In the genomic region with DNA sequence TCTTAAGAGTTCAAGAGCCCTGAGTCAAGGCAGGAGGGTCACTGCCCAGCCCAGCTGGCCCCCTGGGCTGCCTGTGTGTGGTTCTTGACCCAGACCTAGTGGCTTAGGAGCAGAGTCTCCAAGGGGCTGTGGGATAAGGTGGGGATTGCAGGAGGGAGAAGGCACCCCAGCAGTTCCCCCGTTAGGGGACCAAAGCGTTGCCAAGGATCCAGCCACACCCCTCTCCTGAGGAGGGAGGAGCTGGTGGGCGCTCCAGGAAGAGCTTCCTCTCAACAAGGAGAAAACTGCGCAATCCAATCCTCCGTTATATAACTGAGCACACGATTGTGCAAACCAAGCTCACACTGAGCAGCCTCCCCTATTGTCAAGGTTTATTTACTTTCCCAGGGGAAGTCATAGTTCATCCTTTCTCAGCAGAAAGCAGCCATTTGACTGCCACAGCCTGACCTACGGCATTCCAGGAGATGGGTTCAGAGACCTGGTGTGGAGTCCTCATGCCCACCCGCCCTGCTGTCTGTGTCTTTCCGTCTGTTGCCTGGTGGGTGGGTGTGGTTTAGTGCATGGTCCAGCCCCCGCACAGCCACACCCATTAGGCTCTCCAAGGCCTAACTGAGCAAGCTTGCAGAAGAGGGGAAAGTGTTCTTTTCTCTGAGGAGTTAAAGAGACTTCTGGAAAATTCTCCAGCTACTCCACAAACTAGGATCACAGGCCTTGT, we compare ENCODE assay signal across 2 cellular contexts.
TF ChIP-seq lines count a peak whose summit lies in the region.

No MANE protein-coding gene starts in this region.

TF ChIP-seq in K562, 482 proteins besides CTCF, POLR2A, EP300 and RAD21 (continues in another document):
- TF ChIP-seq, protein P1, sequence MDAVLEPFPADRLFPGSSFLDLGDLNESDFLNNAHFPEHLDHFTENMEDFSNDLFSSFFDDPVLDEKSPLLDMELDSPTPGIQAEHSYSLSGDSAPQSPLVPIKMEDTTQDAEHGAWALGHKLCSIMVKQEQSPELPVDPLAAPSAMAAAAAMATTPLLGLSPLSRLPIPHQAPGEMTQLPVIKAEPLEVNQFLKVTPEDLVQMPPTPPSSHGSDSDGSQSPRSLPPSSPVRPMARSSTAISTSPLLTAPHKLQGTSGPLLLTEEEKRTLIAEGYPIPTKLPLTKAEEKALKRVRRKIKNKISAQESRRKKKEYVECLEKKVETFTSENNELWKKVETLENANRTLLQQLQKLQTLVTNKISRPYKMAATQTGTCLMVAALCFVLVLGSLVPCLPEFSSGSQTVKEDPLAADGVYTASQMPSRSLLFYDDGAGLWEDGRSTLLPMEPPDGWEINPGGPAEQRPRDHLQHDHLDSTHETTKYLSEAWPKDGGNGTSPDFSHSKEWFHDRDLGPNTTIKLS (IDR thresholded peaks at IDR 0.05; ENCODE audit: borderline replicate concordance, low read depth) = no peak
- TF ChIP-seq KDM1A (IDR thresholded peaks at IDR 0.05) (no peak), CEBPB (tag; IDR thresholded peaks at IDR 0.05) (peak; percentile 98), FOXA3 (CRISPR knock-in tag; conservative IDR thresholded peaks at IDR 0.05 in 1 of 2, IDR thresholded peaks at IDR 0.05 in 1 of 2) (no peak), NRF1 (conservative IDR thresholded peaks at IDR 0.05 in 1 of 2, IDR thresholded peaks at IDR 0.05 in 1 of 2) (peak; percentile 53 to 63; a peak in 3 of 4 replicates), ZNF3 (CRISPR knock-in tag; IDR thresholded peaks at IDR 0.05) (no peak), RBFOX2 (IDR thresholded peaks at IDR 0.05; ENCODE audit: low read depth, low read length) (peak; percentile 36; the same call in 1 of the 2 replicates), POLR2G (IDR thresholded peaks at IDR 0.05; ENCODE audit: low read depth, low read length) (0 out of 2 replicates have a peak, but pooled peaks have one; percentile 23), KLF1 (tag; IDR thresholded peaks at IDR 0.05) (0 out of 2 replicates have a peak, but pooled peaks have one; percentile 55), YY1 (IDR thresholded peaks at IDR 0.05; ENCODE audit: borderline replicate concordance in 1 of 3, control insufficient read depth in 1 of 3, extremely low read depth in 1 of 3, insufficient read depth in 3 of 3, insufficient read length in 1 of 3, insufficient replicate concordance in 2 of 3, low read depth in 1 of 3, low read length in 2 of 3) (peak in 1 of 3 experiments; percentile 43)
- TF ChIP-seq, protein P2, sequence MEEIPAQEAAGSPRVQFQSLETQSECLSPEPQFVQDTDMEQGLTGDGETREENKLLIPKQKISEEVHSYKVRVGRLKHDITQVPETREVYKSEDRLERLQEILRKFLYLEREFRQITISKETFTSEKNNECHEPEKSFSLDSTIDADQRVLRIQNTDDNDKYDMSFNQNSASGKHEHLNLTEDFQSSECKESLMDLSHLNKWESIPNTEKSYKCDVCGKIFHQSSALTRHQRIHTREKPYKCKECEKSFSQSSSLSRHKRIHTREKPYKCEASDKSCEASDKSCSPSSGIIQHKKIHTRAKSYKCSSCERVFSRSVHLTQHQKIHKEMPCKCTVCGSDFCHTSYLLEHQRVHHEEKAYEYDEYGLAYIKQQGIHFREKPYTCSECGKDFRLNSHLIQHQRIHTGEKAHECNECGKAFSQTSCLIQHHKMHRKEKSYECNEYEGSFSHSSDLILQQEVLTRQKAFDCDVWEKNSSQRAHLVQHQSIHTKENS (CRISPR knock-in tag; IDR thresholded peaks at IDR 0.05) = no peak
- TF ChIP-seq, protein P3, sequence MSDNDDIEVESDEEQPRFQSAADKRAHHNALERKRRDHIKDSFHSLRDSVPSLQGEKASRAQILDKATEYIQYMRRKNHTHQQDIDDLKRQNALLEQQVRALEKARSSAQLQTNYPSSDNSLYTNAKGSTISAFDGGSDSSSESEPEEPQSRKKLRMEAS (CRISPR knock-in tag; IDR thresholded peaks at IDR 0.05) = peak; percentile 57
- TF ChIP-seq, protein P4, sequence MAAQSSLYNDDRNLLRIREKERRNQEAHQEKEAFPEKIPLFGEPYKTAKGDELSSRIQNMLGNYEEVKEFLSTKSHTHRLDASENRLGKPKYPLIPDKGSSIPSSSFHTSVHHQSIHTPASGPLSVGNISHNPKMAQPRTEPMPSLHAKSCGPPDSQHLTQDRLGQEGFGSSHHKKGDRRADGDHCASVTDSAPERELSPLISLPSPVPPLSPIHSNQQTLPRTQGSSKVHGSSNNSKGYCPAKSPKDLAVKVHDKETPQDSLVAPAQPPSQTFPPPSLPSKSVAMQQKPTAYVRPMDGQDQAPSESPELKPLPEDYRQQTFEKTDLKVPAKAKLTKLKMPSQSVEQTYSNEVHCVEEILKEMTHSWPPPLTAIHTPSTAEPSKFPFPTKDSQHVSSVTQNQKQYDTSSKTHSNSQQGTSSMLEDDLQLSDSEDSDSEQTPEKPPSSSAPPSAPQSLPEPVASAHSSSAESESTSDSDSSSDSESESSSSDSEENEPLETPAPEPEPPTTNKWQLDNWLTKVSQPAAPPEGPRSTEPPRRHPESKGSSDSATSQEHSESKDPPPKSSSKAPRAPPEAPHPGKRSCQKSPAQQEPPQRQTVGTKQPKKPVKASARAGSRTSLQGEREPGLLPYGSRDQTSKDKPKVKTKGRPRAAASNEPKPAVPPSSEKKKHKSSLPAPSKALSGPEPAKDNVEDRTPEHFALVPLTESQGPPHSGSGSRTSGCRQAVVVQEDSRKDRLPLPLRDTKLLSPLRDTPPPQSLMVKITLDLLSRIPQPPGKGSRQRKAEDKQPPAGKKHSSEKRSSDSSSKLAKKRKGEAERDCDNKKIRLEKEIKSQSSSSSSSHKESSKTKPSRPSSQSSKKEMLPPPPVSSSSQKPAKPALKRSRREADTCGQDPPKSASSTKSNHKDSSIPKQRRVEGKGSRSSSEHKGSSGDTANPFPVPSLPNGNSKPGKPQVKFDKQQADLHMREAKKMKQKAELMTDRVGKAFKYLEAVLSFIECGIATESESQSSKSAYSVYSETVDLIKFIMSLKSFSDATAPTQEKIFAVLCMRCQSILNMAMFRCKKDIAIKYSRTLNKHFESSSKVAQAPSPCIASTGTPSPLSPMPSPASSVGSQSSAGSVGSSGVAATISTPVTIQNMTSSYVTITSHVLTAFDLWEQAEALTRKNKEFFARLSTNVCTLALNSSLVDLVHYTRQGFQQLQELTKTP (IDR thresholded peaks at IDR 0.05; ENCODE audit: low read depth in 1 of 2, partially characterized antibody in 2 of 2) = no peak

TF ChIP-seq in liver, 16 proteins besides CTCF, POLR2A, EP300 and RAD21 (continued from another document):
- TF ChIP-seq, protein P5, sequence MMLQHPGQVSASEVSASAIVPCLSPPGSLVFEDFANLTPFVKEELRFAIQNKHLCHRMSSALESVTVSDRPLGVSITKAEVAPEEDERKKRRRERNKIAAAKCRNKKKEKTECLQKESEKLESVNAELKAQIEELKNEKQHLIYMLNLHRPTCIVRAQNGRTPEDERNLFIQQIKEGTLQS (IDR thresholded peaks at IDR 0.05) = peak; percentile 47
- peak; percentile 99 for TF ChIP-seq RXRA (IDR thresholded peaks at IDR 0.05)
- peak; percentile 81 to 89 for TF ChIP-seq JUND (IDR thresholded peaks at IDR 0.05)
- peak; percentile 96 for TF ChIP-seq FOXA2 (IDR thresholded peaks at IDR 0.05)
- TF ChIP-seq, protein P6, sequence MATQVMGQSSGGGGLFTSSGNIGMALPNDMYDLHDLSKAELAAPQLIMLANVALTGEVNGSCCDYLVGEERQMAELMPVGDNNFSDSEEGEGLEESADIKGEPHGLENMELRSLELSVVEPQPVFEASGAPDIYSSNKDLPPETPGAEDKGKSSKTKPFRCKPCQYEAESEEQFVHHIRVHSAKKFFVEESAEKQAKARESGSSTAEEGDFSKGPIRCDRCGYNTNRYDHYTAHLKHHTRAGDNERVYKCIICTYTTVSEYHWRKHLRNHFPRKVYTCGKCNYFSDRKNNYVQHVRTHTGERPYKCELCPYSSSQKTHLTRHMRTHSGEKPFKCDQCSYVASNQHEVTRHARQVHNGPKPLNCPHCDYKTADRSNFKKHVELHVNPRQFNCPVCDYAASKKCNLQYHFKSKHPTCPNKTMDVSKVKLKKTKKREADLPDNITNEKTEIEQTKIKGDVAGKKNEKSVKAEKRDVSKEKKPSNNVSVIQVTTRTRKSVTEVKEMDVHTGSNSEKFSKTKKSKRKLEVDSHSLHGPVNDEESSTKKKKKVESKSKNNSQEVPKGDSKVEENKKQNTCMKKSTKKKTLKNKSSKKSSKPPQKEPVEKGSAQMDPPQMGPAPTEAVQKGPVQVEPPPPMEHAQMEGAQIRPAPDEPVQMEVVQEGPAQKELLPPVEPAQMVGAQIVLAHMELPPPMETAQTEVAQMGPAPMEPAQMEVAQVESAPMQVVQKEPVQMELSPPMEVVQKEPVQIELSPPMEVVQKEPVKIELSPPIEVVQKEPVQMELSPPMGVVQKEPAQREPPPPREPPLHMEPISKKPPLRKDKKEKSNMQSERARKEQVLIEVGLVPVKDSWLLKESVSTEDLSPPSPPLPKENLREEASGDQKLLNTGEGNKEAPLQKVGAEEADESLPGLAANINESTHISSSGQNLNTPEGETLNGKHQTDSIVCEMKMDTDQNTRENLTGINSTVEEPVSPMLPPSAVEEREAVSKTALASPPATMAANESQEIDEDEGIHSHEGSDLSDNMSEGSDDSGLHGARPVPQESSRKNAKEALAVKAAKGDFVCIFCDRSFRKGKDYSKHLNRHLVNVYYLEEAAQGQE (IDR thresholded peaks at IDR 0.05) = peak; percentile 74
- peak; percentile 96 for TF ChIP-seq SP1 (IDR thresholded peaks at IDR 0.05)
- TF ChIP-seq HNF4A (conservative IDR thresholded peaks at IDR 0.05) = peak; percentile 90 to 95
- TF ChIP-seq, protein P7, sequence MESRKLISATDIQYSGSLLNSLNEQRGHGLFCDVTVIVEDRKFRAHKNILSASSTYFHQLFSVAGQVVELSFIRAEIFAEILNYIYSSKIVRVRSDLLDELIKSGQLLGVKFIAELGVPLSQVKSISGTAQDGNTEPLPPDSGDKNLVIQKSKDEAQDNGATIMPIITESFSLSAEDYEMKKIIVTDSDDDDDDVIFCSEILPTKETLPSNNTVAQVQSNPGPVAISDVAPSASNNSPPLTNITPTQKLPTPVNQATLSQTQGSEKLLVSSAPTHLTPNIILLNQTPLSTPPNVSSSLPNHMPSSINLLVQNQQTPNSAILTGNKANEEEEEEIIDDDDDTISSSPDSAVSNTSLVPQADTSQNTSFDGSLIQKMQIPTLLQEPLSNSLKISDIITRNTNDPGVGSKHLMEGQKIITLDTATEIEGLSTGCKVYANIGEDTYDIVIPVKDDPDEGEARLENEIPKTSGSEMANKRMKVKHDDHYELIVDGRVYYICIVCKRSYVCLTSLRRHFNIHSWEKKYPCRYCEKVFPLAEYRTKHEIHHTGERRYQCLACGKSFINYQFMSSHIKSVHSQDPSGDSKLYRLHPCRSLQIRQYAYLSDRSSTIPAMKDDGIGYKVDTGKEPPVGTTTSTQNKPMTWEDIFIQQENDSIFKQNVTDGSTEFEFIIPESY (IDR thresholded peaks at IDR 0.05) = peak; percentile 95
- TF ChIP-seq, protein P3 (IDR thresholded peaks at IDR 0.05) = peak; percentile 97
- no peak for TF ChIP-seq TAF1 (conservative IDR thresholded peaks at IDR 0.05)
- peak; percentile 96 for TF ChIP-seq YY1 (IDR thresholded peaks at IDR 0.05)
